ENCODE assay signal across 9 cellular contexts in genomic region chrX:109472939-109473713, GRCh38. TPM values are rescaled to one million over a fixed set of nuclear protein-coding genes. Genes with fewer than 3 reads are reported as not detected.
DNase-seq lines count a peak whose midpoint lies in the region; ATAC-seq, FAIRE-seq and TF ChIP-seq lines count a peak whose summit lies in the region.
"Had no signal": no experiment of that assay in that cellular context is flagged by ENCODE, and none has a peak within 500 bp of the region (broad histone marks: within the 10 kb centered on the region; RNA-seq: fewer than 3 reads in every experiment).

No MANE protein-coding gene starts in this region.

- no peak for FAIRE-seq in bronchial epithelial cell (lab: Jason Lieb, UNC)

- no peak overlapping the region for H3K4me3 ChIP-seq in bronchial epithelial cell (ENCODE audit: low read depth, low read length)
- H3K4me3 ChIP-seq in retinal pigment epithelial cell (ENCODE audit: low read length) = no peak overlapping the region

- TF ChIP-seq CTCF in bronchial epithelial cell (IDR thresholded peaks at IDR 0.05; ENCODE audit: insufficient read depth, low read length, severe bottlenecking) (no peak), retinal pigment epithelial cell (conservative IDR thresholded peaks at IDR 0.05; ENCODE audit: low read depth, low read length) (peak; percentile 42)

- H3K36me3 ChIP-seq in bronchial epithelial cell (ENCODE audit: control insufficient read depth, insufficient read depth, low read length) = no peaks in the 10 kb centered on the region

- ATAC-seq in HG03460 (IDR thresholded peaks at IDR 0.05; ENCODE audit: unreplicated experiment) (no peak), HG03097 (IDR thresholded peaks at IDR 0.05; ENCODE audit: low FRiP score, unreplicated experiment) (no peak)

- no peaks in the 10 kb centered on the region for H3K27me3 ChIP-seq in bronchial epithelial cell (ENCODE audit: control insufficient read depth, insufficient read depth, low read length)

- DNase-seq in NCI-H82 (lab: John Stamatoyannopoulos, UW) (peak; percentile 57), NCI-H82 treated with DMSO at 0.1 percent for 48 hours (lab: John Stamatoyannopoulos, UW; ENCODE audit: unreplicated experiment) (no peak), NCI-H69 (lab: John Stamatoyannopoulos, UW) (peak; percentile 48), bronchial epithelial cell (ENCODE audit: low read depth) (peak; percentile 64), retinal pigment epithelial cell (ENCODE audit: low read depth) (no peak), NCI-H1105 treated with DMSO at 0.1 percent for 48 hours (lab: John Stamatoyannopoulos, UW) (no peak)
- DNase-seq: activated B cell treated with CpG ODN at 0.5 μM for 24 hours had no signal

RNA-seq across cellular contexts. Expression of gene GUCY2F, which starts 8.8 kb away (rescaled TPM):
- total RNA-seq in bronchial epithelial cell = under 0.01 TPM in 1 of 2 replicates, not detected in the other
- total RNA-seq: activated B cell treated with CpG ODN at 0.5 μM for 24 hours had no signal

Comparison
In these comparisons a context has a peak if more than half of its experiments do, and no peak if none do; other contexts are left out.
1. DNase-seq: peak in NCI-H82 (single experiment), NCI-H69 (single experiment) and bronchial epithelial cell (single experiment); none in NCI-H82 treated with DMSO at 0.1 percent for 48 hours (single experiment), retinal pigment epithelial cell (single experiment) and NCI-H1105 treated with DMSO at 0.1 percent for 48 hours (single experiment).